20 cellular contexts compared by ENCODE assay signal in the genomic region with DNA sequence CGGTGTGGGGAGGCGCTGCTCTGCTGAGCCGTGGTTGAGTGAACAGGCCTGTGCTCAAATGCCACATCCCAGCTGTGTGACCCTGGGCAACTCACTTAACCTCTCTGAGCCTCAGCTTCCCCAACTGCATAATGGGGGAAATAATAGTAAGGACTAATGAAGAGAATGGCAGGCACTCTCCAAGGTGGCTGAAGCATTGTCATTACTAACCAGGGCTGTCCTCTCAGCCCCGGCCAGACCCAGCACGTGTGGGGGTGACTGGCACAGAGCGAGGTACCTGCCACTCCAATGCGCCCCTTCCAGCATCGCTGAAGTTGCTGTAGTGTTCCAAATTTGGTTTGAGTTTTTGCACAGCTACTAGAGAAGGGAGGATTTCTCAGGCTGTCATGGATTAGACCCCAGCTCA.
DNase-seq lines count a peak whose midpoint lies in the region; ATAC-seq and TF ChIP-seq lines count a peak whose summit lies in the region.
"Had no signal": no experiment of that assay in that cellular context is flagged by ENCODE, and none has a peak within 500 bp of the region (broad histone marks: within the 10 kb centered on the region; RNA-seq: fewer than 3 reads in every experiment).

No MANE protein-coding gene starts in this region.

- no peak overlapping the region for H3K4me3 Mint-ChIP-seq in activated CD8-positive, alpha-beta T cell treated with anti-CD3 and anti-CD28 coated beads, Interleukin-2, amount 10 ng/mL, durations not matched to agents 7 days and 5 days
- no peak overlapping the region for H3K4me3 Mint-ChIP-seq in activated CD8-positive, alpha-beta T cell treated with anti-CD3 and anti-CD28 coated beads for 36 hours
- H3K4me3 Mint-ChIP-seq: CD4-positive, alpha-beta T cell; H9; HFFc6 had no signal

- no peak overlapping the region for H2BK15ac ChIP-seq in neuronal stem cell (ENCODE audit: low read length)

- no peaks in the 10 kb centered on the region for H3K36me3 ChIP-seq in neuronal stem cell (replicated peaks in 1 of 2; ENCODE audit: control insufficient read depth in 2 of 2, insufficient read depth in 2 of 2, low read length in 2 of 2)

- no peak overlapping the region for H3K9ac ChIP-seq in neuronal stem cell (ENCODE audit: low read depth, low read length, poor library complexity)
- H3K9ac ChIP-seq: GM23248 had no signal

- peaks cover 0 to 33% (median 0%) of the 10 kb centered on the region in 3 experiments for H3K27me3 ChIP-seq in neuronal stem cell (ENCODE audit: control insufficient read depth in 3 of 3, insufficient read depth in 3 of 3, low read depth in 1 of 3, low read length in 3 of 3)

- peak; percentile 27 for ATAC-seq in activated CD8-positive, alpha-beta T cell treated with anti-CD3 and anti-CD28 coated beads, Interleukin-2, amount 10 ng/mL, durations not matched to agents 7 days and 5 days
- no peak for ATAC-seq in activated CD8-positive, alpha-beta T cell treated with anti-CD3 and anti-CD28 coated beads for 36 hours

- no peaks in the 10 kb centered on the region for H3K4me1 Mint-ChIP-seq in activated CD8-positive, alpha-beta T cell treated with anti-CD3 and anti-CD28 coated beads, Interleukin-2, amount 10 ng/mL, durations not matched to agents 7 days and 5 days (ENCODE audit: low read depth)
- H3K4me1 Mint-ChIP-seq in activated CD8-positive, alpha-beta T cell treated with anti-CD3 and anti-CD28 coated beads for 36 hours (ENCODE audit: low read depth): no peaks in the 10 kb centered on the region

- no peak overlapping the region for H2AFZ ChIP-seq in neuronal stem cell (ENCODE audit: low read length)
- H2AFZ ChIP-seq: GM23248 had no signal

- H4K91ac ChIP-seq in neuronal stem cell (ENCODE audit: low read depth, low read length, poor library complexity): no peak overlapping the region

- H2BK12ac ChIP-seq in neuronal stem cell (ENCODE audit: low read length): no peak overlapping the region

- H3K36me3 Mint-ChIP-seq in activated CD8-positive, alpha-beta T cell treated with anti-CD3 and anti-CD28 coated beads, Interleukin-2, amount 10 ng/mL, durations not matched to agents 7 days and 5 days (ENCODE audit: low read depth): no peaks in the 10 kb centered on the region
- H3K36me3 Mint-ChIP-seq in activated CD8-positive, alpha-beta T cell treated with anti-CD3 and anti-CD28 coated beads for 36 hours (ENCODE audit: low read depth): no peaks in the 10 kb centered on the region

- no CpG with 5 or more reads among the region's 8 CpGs for WGBS in neuronal stem cell (ENCODE audit: extremely low coverage in 2 of 2, insufficient read length in 2 of 2, insufficient replicate concordance in 1 of 2), 2 donors

- no peaks in the 10 kb centered on the region for H3K9me3 ChIP-seq in neuronal stem cell (replicated peaks in 1 of 2; ENCODE audit: control insufficient read depth in 2 of 2, insufficient read depth in 1 of 2, low read depth in 1 of 2, low read length in 2 of 2)

- no peak overlapping the region for H2BK120ac ChIP-seq in neuronal stem cell (ENCODE audit: low read depth, low read length)

- no peak for TF ChIP-seq RAD21 in Ishikawa (IDR thresholded peaks at IDR 0.05; ENCODE audit: low read depth)

- no peaks in the 10 kb centered on the region for H3K27me3 Mint-ChIP-seq in activated CD8-positive, alpha-beta T cell treated with anti-CD3 and anti-CD28 coated beads, Interleukin-2, amount 10 ng/mL, durations not matched to agents 7 days and 5 days (ENCODE audit: low read depth)
- H3K27me3 Mint-ChIP-seq in activated CD8-positive, alpha-beta T cell treated with anti-CD3 and anti-CD28 coated beads for 36 hours: no peaks in the 10 kb centered on the region
- H3K27me3 Mint-ChIP-seq: CD4-positive, alpha-beta T cell had no signal

- no peak for TF ChIP-seq CTCF in activated CD8-positive, alpha-beta T cell treated with anti-CD3 and anti-CD28 coated beads for 36 hours (IDR thresholded peaks at IDR 0.05)

- DNase-seq in activated CD8-positive, alpha-beta T cell treated with anti-CD3 and anti-CD28 coated beads, Interleukin-2, amount 10 ng/mL, durations not matched to agents 7 days and 5 days: no peak
- no peak for DNase-seq in activated CD8-positive, alpha-beta T cell treated with anti-CD3 and anti-CD28 coated beads for 36 hours
- DNase-seq in neuronal stem cell (ENCODE audit: low spot score) (no peak), SK-N-DZ (ENCODE audit: low spot score) (no peak), RKO (ENCODE audit: low spot score) (no peak), cerebellar nuclear complex (lab: John Stamatoyannopoulos, UW) (no peak)
- DNase-seq: ACHN; CD4-positive, alpha-beta T cell; H9; HFFc6; NCI-H1105; NCI-H1436 treated with DMSO at 0.1 percent for 48 hours; NCI-H187 treated with DMSO at 0.1 percent for 48 hours; NCI-H2107; NCI-H524 treated with DMSO at 0.1 percent for 48 hours; NCI-H774 had no signal

- no peaks in the 10 kb centered on the region for H3K79me1 ChIP-seq in neuronal stem cell (ENCODE audit: low read depth, low read length)

- no peak overlapping the region for H2BK5ac ChIP-seq in neuronal stem cell (ENCODE audit: low read length)

- no peak overlapping the region for H3K4me2 ChIP-seq in neuronal stem cell (ENCODE audit: insufficient read depth, low read length, poor library complexity, severe bottlenecking)

- H2AK5ac ChIP-seq in neuronal stem cell (ENCODE audit: low read depth, low read length): no peak overlapping the region

- CTCF ChIA-PET in activated CD8-positive, alpha-beta T cell treated with anti-CD3 and anti-CD28 coated beads, Interleukin-2, amount 10 ng/mL, durations not matched to agents 7 days and 5 days (lab: Charles Lee): no interaction called here
- CTCF ChIA-PET in activated CD8-positive, alpha-beta T cell treated with anti-CD3 and anti-CD28 coated beads for 36 hours (lab: Charles Lee): no interaction called here

- no peak overlapping the region for H3K27ac Mint-ChIP-seq in activated CD8-positive, alpha-beta T cell treated with anti-CD3 and anti-CD28 coated beads, Interleukin-2, amount 10 ng/mL, durations not matched to agents 7 days and 5 days
- H3K27ac Mint-ChIP-seq in activated CD8-positive, alpha-beta T cell treated with anti-CD3 and anti-CD28 coated beads for 36 hours: no peak overlapping the region
- H3K27ac Mint-ChIP-seq: CD4-positive, alpha-beta T cell; H9; HFFc6 had no signal

- no peak overlapping the region for H4K8ac ChIP-seq in neuronal stem cell (ENCODE audit: low read depth, low read length)

- intact Hi-C loops in activated CD8-positive, alpha-beta T cell treated with anti-CD3 and anti-CD28 coated beads for 36 hours (cut with micrococcal nuclease): no loop called here

- H3K9me3 Mint-ChIP-seq in activated CD8-positive, alpha-beta T cell treated with anti-CD3 and anti-CD28 coated beads, Interleukin-2, amount 10 ng/mL, durations not matched to agents 7 days and 5 days (ENCODE audit: insufficient read depth): no peaks in the 10 kb centered on the region
- no peaks in the 10 kb centered on the region for H3K9me3 Mint-ChIP-seq in activated CD8-positive, alpha-beta T cell treated with anti-CD3 and anti-CD28 coated beads for 36 hours
- H3K9me3 Mint-ChIP-seq: CD4-positive, alpha-beta T cell; H9; HFFc6 had no signal

- peak overlapping the region; percentile 8 for H3K23ac ChIP-seq in neuronal stem cell (ENCODE audit: low read depth, low read length, poor library complexity)

- no peak overlapping the region for H3K4me3 ChIP-seq in neuronal stem cell (ENCODE audit: low read length in 2 of 2)
- H3K4me3 ChIP-seq: GM23248 had no signal

- peaks cover 6 to 20% of the 10 kb centered on the region in 2 donors for H3K4me1 ChIP-seq in neuronal stem cell (ENCODE audit: control insufficient read depth in 2 of 2, insufficient read depth in 1 of 2, low read depth in 1 of 2, low read length in 2 of 2)

- no peak for TF ChIP-seq EP300 in Ishikawa (IDR thresholded peaks at IDR 0.05; ENCODE audit: borderline replicate concordance)

- H3K27ac ChIP-seq in neuronal stem cell (replicated peaks; ENCODE audit: low read length): no peak overlapping the region
- H3K27ac ChIP-seq: 22Rv1, GM23248, HL-60 had no signal

- H3K14ac ChIP-seq in neuronal stem cell (ENCODE audit: low read length): no peak overlapping the region

- POLR2A ChIA-PET in activated CD8-positive, alpha-beta T cell treated with anti-CD3 and anti-CD28 coated beads, Interleukin-2, amount 10 ng/mL, durations not matched to agents 7 days and 5 days (lab: Charles Lee): no interaction called here
- POLR2A ChIA-PET in activated CD8-positive, alpha-beta T cell treated with anti-CD3 and anti-CD28 coated beads for 36 hours (lab: Charles Lee): no interaction called here

- H3K4ac ChIP-seq in neuronal stem cell (ENCODE audit: low read length): no peak overlapping the region

- H3K18ac ChIP-seq in neuronal stem cell (ENCODE audit: low read length): no peak overlapping the region

TF ChIP-seq in Ishikawa, 13 proteins besides CTCF, POLR2A, EP300 and RAD21:
- TF ChIP-seq YY1 (IDR thresholded peaks at IDR 0.05; ENCODE audit: low read depth): no peak
- TF ChIP-seq, protein P1, sequence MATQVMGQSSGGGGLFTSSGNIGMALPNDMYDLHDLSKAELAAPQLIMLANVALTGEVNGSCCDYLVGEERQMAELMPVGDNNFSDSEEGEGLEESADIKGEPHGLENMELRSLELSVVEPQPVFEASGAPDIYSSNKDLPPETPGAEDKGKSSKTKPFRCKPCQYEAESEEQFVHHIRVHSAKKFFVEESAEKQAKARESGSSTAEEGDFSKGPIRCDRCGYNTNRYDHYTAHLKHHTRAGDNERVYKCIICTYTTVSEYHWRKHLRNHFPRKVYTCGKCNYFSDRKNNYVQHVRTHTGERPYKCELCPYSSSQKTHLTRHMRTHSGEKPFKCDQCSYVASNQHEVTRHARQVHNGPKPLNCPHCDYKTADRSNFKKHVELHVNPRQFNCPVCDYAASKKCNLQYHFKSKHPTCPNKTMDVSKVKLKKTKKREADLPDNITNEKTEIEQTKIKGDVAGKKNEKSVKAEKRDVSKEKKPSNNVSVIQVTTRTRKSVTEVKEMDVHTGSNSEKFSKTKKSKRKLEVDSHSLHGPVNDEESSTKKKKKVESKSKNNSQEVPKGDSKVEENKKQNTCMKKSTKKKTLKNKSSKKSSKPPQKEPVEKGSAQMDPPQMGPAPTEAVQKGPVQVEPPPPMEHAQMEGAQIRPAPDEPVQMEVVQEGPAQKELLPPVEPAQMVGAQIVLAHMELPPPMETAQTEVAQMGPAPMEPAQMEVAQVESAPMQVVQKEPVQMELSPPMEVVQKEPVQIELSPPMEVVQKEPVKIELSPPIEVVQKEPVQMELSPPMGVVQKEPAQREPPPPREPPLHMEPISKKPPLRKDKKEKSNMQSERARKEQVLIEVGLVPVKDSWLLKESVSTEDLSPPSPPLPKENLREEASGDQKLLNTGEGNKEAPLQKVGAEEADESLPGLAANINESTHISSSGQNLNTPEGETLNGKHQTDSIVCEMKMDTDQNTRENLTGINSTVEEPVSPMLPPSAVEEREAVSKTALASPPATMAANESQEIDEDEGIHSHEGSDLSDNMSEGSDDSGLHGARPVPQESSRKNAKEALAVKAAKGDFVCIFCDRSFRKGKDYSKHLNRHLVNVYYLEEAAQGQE (IDR thresholded peaks at IDR 0.05; ENCODE audit: low read depth): peak; percentile 49; the same call in 1 of the 2 replicates
- TF ChIP-seq CREB1 (IDR thresholded peaks at IDR 0.05; ENCODE audit: low read depth): no peak
TF ChIP-seq in Ishikawa: peak in this region for 1.
